23 cellular contexts compared by ENCODE assay signal in the genomic region with DNA sequence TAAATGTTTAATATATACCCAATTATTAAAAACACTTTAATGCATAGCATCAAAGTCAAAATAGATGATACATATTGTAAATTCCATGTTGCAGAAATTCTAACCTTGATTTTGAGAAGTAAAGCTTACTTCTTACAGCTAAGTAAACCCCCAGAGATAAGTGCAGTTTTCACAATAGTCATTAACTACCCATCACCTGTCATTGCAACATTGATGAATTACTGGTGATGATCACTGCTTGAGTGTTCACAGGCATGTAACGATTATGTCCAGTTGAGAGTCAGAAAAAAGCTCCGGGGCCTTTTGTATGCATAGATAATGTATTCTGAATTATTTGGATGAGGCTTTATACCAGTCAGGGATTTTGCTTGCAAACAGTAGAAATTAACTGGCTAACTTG.
"Had no signal": no experiment of that assay in that cellular context is flagged by ENCODE, and none has a peak within 500 bp of the region (broad histone marks: within the 10 kb centered on the region; RNA-seq: fewer than 3 reads in every experiment).

No MANE protein-coding gene starts in this region.

- DNase-seq: naive thymus-derived CD4-positive, alpha-beta T cell; natural killer cell; nucleus accumbens; ovary; posterior cingulate gyrus; psoas muscle; right lobe of liver; sigmoid colon; stimulated activated CD4-positive, alpha-beta T cell treated with anti-CD3 and anti-CD28 coated beads, Interleukin-15, amount 100 ng/mL, for 24 hours; stimulated activated CD4-positive, alpha-beta T cell treated with anti-CD3 and anti-CD28 coated beads, Interleukin-2, amount 100 ng/mL, for 24 hours; stimulated activated CD4-positive, alpha-beta T cell treated with anti-CD3 and anti-CD28 coated beads, Interleukin-2, amount 100 ng/mL, for 48 hours; stimulated activated CD4-positive, alpha-beta T cell treated with anti-CD3 and anti-CD28 coated beads, Interleukin-4, amount 100 ng/mL, for 24 hours; stimulated activated naive B cell treated with anti-CD40 and anti-IgM and Interleukin-4, amounts not matched to agents 10 μg/mL and 1 μg/mL and 100 μg/mL, for 72 hours; stimulated activated naive CD4-positive, alpha-beta T cell treated with Interleukin-2 at 50 U/mL for 16 hours; thyroid gland; upper lobe of left lung had no signal

- H3K9me3 ChIP-seq: neutrophil, ovary, psoas muscle, right lobe of liver, sigmoid colon, stomach, thoracic aorta, thyroid gland, tibial nerve, upper lobe of left lung had no signal

- H3K9ac ChIP-seq: parathyroid adenoma had no signal

- FAIRE-seq: small intestine, urothelium cell line had no signal

- H3K27me3 ChIP-seq: neutrophil, ovary, right lobe of liver, sigmoid colon, stomach, thyroid gland, tibial nerve, upper lobe of left lung had no signal

- H2AFZ ChIP-seq: parathyroid adenoma had no signal

- H3K4me1 ChIP-seq: parathyroid adenoma, psoas muscle, right lobe of liver had no signal

- H3K27ac ChIP-seq: neutrophil, ovary, parathyroid adenoma, psoas muscle, right lobe of liver, sigmoid colon, stomach, thoracic aorta, thyroid gland, tibial nerve, upper lobe of left lung had no signal

- H3K4me3 ChIP-seq: ovary, psoas muscle, right lobe of liver, sigmoid colon, stomach, thoracic aorta, thyroid gland, tibial nerve, upper lobe of left lung had no signal

- H3K36me3 ChIP-seq: neutrophil, ovary, right lobe of liver, sigmoid colon, stomach, thoracic aorta, thyroid gland, tibial nerve, upper lobe of left lung had no signal
